8 cellular contexts compared by ENCODE assay signal in the genomic region with DNA sequence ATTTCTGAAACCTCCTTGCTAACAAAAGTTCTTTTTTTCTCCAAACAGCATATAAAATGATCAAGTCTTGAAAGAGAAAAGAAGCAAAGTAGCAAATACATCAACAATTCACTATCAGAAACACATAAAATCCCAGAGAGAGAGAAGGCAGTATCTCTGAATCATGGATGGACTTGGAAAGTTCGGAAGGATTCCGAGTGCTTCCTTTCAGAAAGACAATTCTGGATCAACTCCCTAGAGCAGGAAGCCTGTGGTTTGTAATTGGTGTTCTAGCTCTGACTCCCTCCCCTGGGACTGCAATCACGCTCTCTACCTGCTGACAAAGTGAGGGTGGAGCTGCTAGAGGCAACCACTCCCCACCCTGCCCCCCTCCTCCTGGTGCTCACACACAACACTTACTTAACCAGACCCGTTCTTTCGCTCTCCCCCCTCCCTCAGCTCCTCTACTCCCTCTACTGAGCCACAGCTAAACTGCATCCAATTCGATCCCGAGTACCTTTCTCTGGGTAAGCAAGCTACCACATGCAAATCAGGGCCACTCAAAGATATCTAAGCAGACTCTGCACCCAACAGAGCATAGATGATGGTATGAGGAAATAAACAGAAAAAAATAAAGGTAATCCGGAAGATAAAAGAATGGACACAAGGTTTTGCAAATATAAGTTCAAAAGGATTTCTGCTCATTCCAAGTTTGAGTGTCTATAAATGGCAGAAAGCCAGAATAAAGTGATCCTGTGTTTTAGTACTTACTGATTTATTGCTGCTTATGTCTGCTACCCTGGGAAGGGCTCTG. TPM values are rescaled to one million over a fixed set of nuclear protein-coding genes. Genes with fewer than 3 reads are reported as not detected.
A peak's percentile ranks its signal among the peaks of the same experiment; 100 is the strongest.
DNase-seq lines count a peak whose midpoint lies in the region; ATAC-seq, FAIRE-seq and TF ChIP-seq lines count a peak whose summit lies in the region.

TSS of gene RNF43 (minus strand) at position 235 of the 793 bp plus-strand sequence. CDS start 1,957 bp downstream, outside the sequence.

- peaks cover 18% of the 10 kb centered on the region for H3K4me1 Mint-ChIP-seq in chondrocyte (ENCODE audit: low read depth)

- H3K4me2 ChIP-seq in keratinocyte (ENCODE audit: control insufficient read depth, extremely low read depth, insufficient read depth, low read depth, low read length) = peak within 1 kb of the TSS; percentile 93

- dilution Hi-C loops in keratinocyte (cut with MboI; ENCODE audit: extremely low pct_ligation_motif_present, low sequenced_read_pairs) = no loop called here

- no peaks in the 10 kb centered on the region for H4K20me1 ChIP-seq in keratinocyte (ENCODE audit: control insufficient read depth, extremely low read depth, insufficient read depth, low read length)

- H3K27me3 Mint-ChIP-seq in chondrocyte (ENCODE audit: low read depth) = peaks cover 6% of the 10 kb centered on the region

- no peak within 1 kb of the TSS for H2AFZ ChIP-seq in keratinocyte (ENCODE audit: control insufficient read depth, low read length)

- H3K9ac ChIP-seq in keratinocyte (ENCODE audit: control insufficient read depth, extremely low read depth, insufficient read depth, low read length) = peak within 1 kb of the TSS; percentile 91

- TF ChIP-seq CTCF in chondrocyte (IDR thresholded peaks at IDR 0.05) (peak; percentile 85), keratinocyte (optimal IDR thresholded peaks at IDR 0.05 in 1 of 3, IDR thresholded peaks at IDR 0.05 in 1 of 3, conservative IDR thresholded peaks at IDR 0.05 in 1 of 3; ENCODE audit: extremely low read depth in 1 of 3, insufficient read depth in 2 of 3, low read length in 3 of 3) (peak; percentile 91 to 95 (median 92))

- H3K36me3 ChIP-seq in keratinocyte (ENCODE audit: control insufficient read depth in 2 of 2, extremely low read depth in 1 of 2, insufficient read depth in 2 of 2, low read length in 2 of 2) = no peaks in the 10 kb centered on the region

- no peaks in the 10 kb centered on the region for H3K36me3 Mint-ChIP-seq in chondrocyte (ENCODE audit: low read depth)

- H3K9me1 ChIP-seq in keratinocyte (ENCODE audit: control insufficient read depth, extremely low read depth, insufficient read depth, low read length) = no peaks in the 10 kb centered on the region

- ATAC-seq in GM19025 (IDR thresholded peaks at IDR 0.05; ENCODE audit: low read depth, unreplicated experiment) (peak; percentile 98), HG03196 (IDR thresholded peaks at IDR 0.05; ENCODE audit: unreplicated experiment) (peak; percentile 93)

- H3K4me3 Mint-ChIP-seq in chondrocyte (ENCODE audit: unreplicated experiment) = peak within 1 kb of the TSS; percentile 77

- no peaks in the 10 kb centered on the region for H3K9me3 Mint-ChIP-seq in chondrocyte (ENCODE audit: low read depth)

- DNase-seq in AML-193 (lab: John Stamatoyannopoulos, UW) (peak; percentile 93 to 96), NCI-H2227 (lab: John Stamatoyannopoulos, UW; ENCODE audit: unreplicated experiment) (peak; percentile 86), chondrocyte (ENCODE audit: low spot score) (no peak), keratinocyte (ENCODE audit: low read depth, low spot score) (peak; percentile 97)
- DNase-seq in activated CD4-positive, CD25-positive, alpha-beta regulatory T cell treated with anti-CD3 and anti-CD28 coated beads, Interleukin-2, amount 50 U/mL, for 16 hours (ENCODE audit: low read depth, low spot score) = peak; percentile 69
- DNase-seq in stimulated activated CD4-positive, alpha-beta T cell treated with anti-CD3 and anti-CD28 coated beads, Interleukin-15, amount 100 ng/mL, for 24 hours = peak; percentile 91

- no peaks in the 10 kb centered on the region for H3K27me3 ChIP-seq in keratinocyte (ENCODE audit: control insufficient read depth, extremely low read depth, insufficient read depth, low read length)

- H3K27ac Mint-ChIP-seq in chondrocyte (ENCODE audit: unreplicated experiment) = peak within 1 kb of the TSS; percentile 74

- peak; percentile 100 for FAIRE-seq in keratinocyte (lab: Jason Lieb, UNC)

- peak within 1 kb of the TSS; percentile 64 to 97 (median 95) for H3K4me3 ChIP-seq in keratinocyte (ENCODE audit: control insufficient read depth in 2 of 3, extremely low read depth in 1 of 3, insufficient read depth in 2 of 3, low read depth in 1 of 3, low read length in 3 of 3)

- H3K9me3 ChIP-seq in keratinocyte (ENCODE audit: control insufficient read depth, low read depth, low read length) = no peaks in the 10 kb centered on the region

- peaks cover 47% of the 10 kb centered on the region for H3K79me2 ChIP-seq in keratinocyte (ENCODE audit: control insufficient read depth, insufficient read depth, low read length)

- peak within 1 kb of the TSS; percentile 95 for H3K27ac ChIP-seq in keratinocyte (ENCODE audit: control insufficient read depth, insufficient read depth, low read length)

- H3K4me1 ChIP-seq in keratinocyte (ENCODE audit: control insufficient read depth, extremely low read depth, insufficient read depth, low read length) = peaks cover 4% of the 10 kb centered on the region

RNA-seq across cellular contexts. Expression of gene RNF43, which starts in this region (rescaled TPM):
- 0.10 to 0.46 TPM (median 0.15 TPM) in 3 replicates for total RNA-seq in chondrocyte
- polyA plus RNA-seq in keratinocyte = 5.3 to 16.4 TPM (median 15.0 TPM) in 3 replicates
- 6.5 TPM for polyA plus RNA-seq in keratinocyte (2011; ENCODE audit: low read depth)
- 7.6 and 9.6 TPM in 2 replicates for polyA plus RNA-seq in keratinocyte (2011; cell fraction: cytosol; rRNA removed)
- 36.2 and 39.0 TPM in 2 replicates for polyA plus RNA-seq in keratinocyte (2011; cell fraction: nucleus; rRNA removed)
- 8.3 and 16.0 TPM in 2 replicates for polyA plus RNA-seq in keratinocyte (2012; ENCODE audit: low replicate concordance)
- 8.0 to 23.8 TPM (median 16.6 TPM) in 3 replicates for polyA minus RNA-seq in keratinocyte
- 2.7 TPM for polyA minus RNA-seq in keratinocyte (2011; cell fraction: cytosol; rRNA and poly(A)+ RNA removed)
- 21.7 and 32.8 TPM in 2 replicates for polyA minus RNA-seq in keratinocyte (2011; cell fraction: nucleus; rRNA and poly(A)+ RNA removed)
